In genomic region chr11:100799445-100799844, GRCh38 we compare ENCODE assay signal across 34 cellular contexts.
"Had no signal": no experiment of that assay in that cellular context is flagged by ENCODE, and none has a peak within 500 bp of the region (broad histone marks: within the 10 kb centered on the region; RNA-seq: fewer than 3 reads in every experiment).

No MANE protein-coding gene starts in this region.

- H3K9me3 ChIP-seq: MG63 had no signal

- DNase-seq: Karpas-422, Kasumi-1, MG63, MM.1S, MV-4-11, NCI-H1048, NCI-H1092, NCI-H1092 treated with DMSO at 0.1 percent for 48 hours, NCI-H1105, NCI-H1105 treated with DMSO at 0.1 percent for 48 hours, NCI-H1417, NCI-H1417 treated with DMSO at 0.1 percent for 48 hours, NCI-H1436, NCI-H1436 treated with DMSO at 0.1 percent for 48 hours, NCI-H146, NCI-H1694, NCI-H1694 treated with DMSO at 0.1 percent for 48 hours, NCI-H187, NCI-H187 treated with DMSO at 0.1 percent for 48 hours, NCI-H1930, NCI-H2029, NCI-H2029 treated with DMSO at 0.1 percent for 48 hours, NCI-H2081, NCI-H2081 treated with DMSO at 0.1 percent for 48 hours, NCI-H2107, NCI-H2171, NCI-H2171 treated with DMSO at 0.1 percent for 48 hours, NCI-H2227 treated with DMSO at 0.1 percent for 48 hours, NCI-H226, NCI-H345, NCI-H446, NCI-H446 treated with DMSO at 0.1 percent for 48 hours, NCI-H510A had no signal

- H3K27ac ChIP-seq: KMS-11 had no signal

- H3K27me3 ChIP-seq: MG63 had no signal

- H3K4me3 ChIP-seq: MG63 had no signal

- H3K9ac ChIP-seq: KMS-11 had no signal

- H3K36me3 ChIP-seq: MG63 had no signal

- H3K4me2 ChIP-seq: KMS-11 had no signal
